ENCODE assay signal across 10 cellular contexts in the genomic region with DNA sequence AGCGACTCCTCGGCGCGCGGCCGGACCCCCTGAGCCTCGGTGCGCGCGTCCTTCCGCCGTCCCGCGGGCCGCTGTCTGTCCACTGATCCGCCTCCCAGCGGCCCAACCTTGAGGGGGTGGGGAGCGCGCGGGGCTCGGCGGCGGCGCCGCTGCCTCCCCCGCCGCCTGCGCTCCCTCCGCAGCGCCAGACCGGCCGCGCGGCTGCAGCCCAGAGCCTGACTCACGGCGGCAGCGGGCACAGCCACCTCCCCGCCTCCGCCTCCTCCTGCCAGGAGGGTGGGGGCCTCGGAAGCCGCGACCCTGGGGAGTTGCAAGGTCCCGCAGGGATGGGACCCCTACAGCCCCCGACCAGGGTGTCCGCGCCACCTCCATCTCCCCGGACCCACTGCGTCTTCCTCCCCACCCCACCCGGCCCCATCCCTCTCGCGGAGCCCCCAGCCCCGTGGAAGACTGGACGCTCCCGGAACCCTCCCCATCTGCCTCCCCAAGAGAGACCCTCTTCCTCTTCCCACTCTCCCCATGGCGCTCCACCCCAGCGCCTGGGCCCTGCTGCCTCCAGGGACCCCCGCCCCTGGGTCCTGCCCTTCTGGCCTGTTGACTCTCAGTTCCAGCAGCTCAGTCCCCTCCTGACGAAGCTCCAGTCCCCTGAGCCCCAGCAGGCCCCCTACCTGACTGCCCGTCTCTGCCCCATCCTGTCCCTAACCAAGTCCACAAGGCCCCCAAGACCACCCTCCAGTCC. TPM values are rescaled to one million over a fixed set of nuclear protein-coding genes. Genes with fewer than 3 reads are reported as not detected.
DNase-seq lines count a peak whose midpoint lies in the region; ATAC-seq, FAIRE-seq and TF ChIP-seq lines count a peak whose summit lies in the region.
"Had no signal": no experiment of that assay in that cellular context is flagged by ENCODE, and none has a peak within 500 bp of the region (broad histone marks: within the 10 kb centered on the region; RNA-seq: fewer than 3 reads in every experiment).

No MANE protein-coding gene starts in this region.

- H3K36me3 ChIP-seq in H7 (replicated peaks; ENCODE audit: control insufficient read depth, insufficient read depth, low read length) (no peaks in the 10 kb centered on the region; the same call in none of the 2 replicates), astrocyte (ENCODE audit: insufficient read depth, low read length) (no peaks in the 10 kb centered on the region), iPS-18a (ENCODE audit: control insufficient read depth, low read depth, low read length) (no peaks in the 10 kb centered on the region)

- POLR2A ChIA-PET in activated CD4-positive, alpha-beta T cell treated with anti-CD3 and anti-CD28 coated beads, Interleukin-2, amount 10 ng/mL, durations not matched to agents 7 days and 5 days (lab: Charles Lee) = no interaction called here

- H4K20me1 ChIP-seq in astrocyte (ENCODE audit: insufficient read depth, low read length) = peaks cover 27% of the 10 kb centered on the region

- H3K36me3 Mint-ChIP-seq in astrocyte (ENCODE audit: low read depth, unreplicated experiment) = peaks cover 6% of the 10 kb centered on the region
- H3K36me3 Mint-ChIP-seq in stimulated activated naive CD8-positive, alpha-beta T cell treated with anti-CD3 and anti-CD28 coated beads, Interleukin-15, Interleukin-2, amounts not matched to agents 100 ng/mL and 50 ng/mL, for 24 hours (ENCODE audit: low read depth) = peaks cover 4% of the 10 kb centered on the region
- H3K36me3 Mint-ChIP-seq in activated CD4-positive, alpha-beta T cell treated with anti-CD3 and anti-CD28 coated beads, Interleukin-2, amount 10 ng/mL, durations not matched to agents 7 days and 5 days (ENCODE audit: low read depth) = no peaks in the 10 kb centered on the region

- CTCF ChIA-PET in activated CD4-positive, alpha-beta T cell treated with anti-CD3 and anti-CD28 coated beads, Interleukin-2, amount 10 ng/mL, durations not matched to agents 7 days and 5 days (lab: Charles Lee) = no interaction called here

- H3K27me3 ChIP-seq in H7 (ENCODE audit: control insufficient read depth, insufficient read depth, low read length) = peaks cover 27% of the 10 kb centered on the region
- no peaks in the 10 kb centered on the region for H3K27me3 ChIP-seq in astrocyte (ENCODE audit: insufficient read depth, low read length)
- H3K27me3 ChIP-seq in iPS-18a (ENCODE audit: control insufficient read depth, insufficient read depth, low read length) = peaks cover 34% of the 10 kb centered on the region

- no peaks in the 10 kb centered on the region for H3K79me2 ChIP-seq in astrocyte (ENCODE audit: insufficient read depth, low read length)

- H3K4me1 Mint-ChIP-seq in astrocyte (ENCODE audit: low read depth, unreplicated experiment) = peaks cover 16% of the 10 kb centered on the region
- H3K4me1 Mint-ChIP-seq in stimulated activated naive CD8-positive, alpha-beta T cell treated with anti-CD3 and anti-CD28 coated beads, Interleukin-15, Interleukin-2, amounts not matched to agents 100 ng/mL and 50 ng/mL, for 24 hours (ENCODE audit: low read depth) = peaks cover 28% of the 10 kb centered on the region
- H3K4me1 Mint-ChIP-seq in activated CD4-positive, alpha-beta T cell treated with anti-CD3 and anti-CD28 coated beads, Interleukin-2, amount 10 ng/mL, durations not matched to agents 7 days and 5 days = peaks cover 19% of the 10 kb centered on the region

- H3K4me2 ChIP-seq in astrocyte (ENCODE audit: low read length) = peak overlapping the region; percentile 84

- peaks cover 9% of the 10 kb centered on the region for H3K27me3 Mint-ChIP-seq in astrocyte (ENCODE audit: low read depth, unreplicated experiment)
- H3K27me3 Mint-ChIP-seq in stimulated activated naive CD8-positive, alpha-beta T cell treated with anti-CD3 and anti-CD28 coated beads, Interleukin-15, Interleukin-2, amounts not matched to agents 100 ng/mL and 50 ng/mL, for 24 hours = peaks cover 14% of the 10 kb centered on the region
- peaks cover 21% of the 10 kb centered on the region for H3K27me3 Mint-ChIP-seq in activated CD4-positive, alpha-beta T cell treated with anti-CD3 and anti-CD28 coated beads, Interleukin-2, amount 10 ng/mL, durations not matched to agents 7 days and 5 days

- H3K27ac ChIP-seq in astrocyte (ENCODE audit: low read depth, low read length) (peak overlapping the region; percentile 19), iPS-18a (ENCODE audit: low read length) (no peak overlapping the region)
- H3K27ac ChIP-seq: epithelial cell of prostate had no signal

- FAIRE-seq in astrocyte (lab: Jason Lieb, UNC) = no peak

- H3K27ac Mint-ChIP-seq in astrocyte (ENCODE audit: unreplicated experiment) = no peak overlapping the region
- no peak overlapping the region for H3K27ac Mint-ChIP-seq in stimulated activated naive CD8-positive, alpha-beta T cell treated with anti-CD3 and anti-CD28 coated beads, Interleukin-15, Interleukin-2, amounts not matched to agents 100 ng/mL and 50 ng/mL, for 24 hours
- no peak overlapping the region for H3K27ac Mint-ChIP-seq in activated CD4-positive, alpha-beta T cell treated with anti-CD3 and anti-CD28 coated beads, Interleukin-2, amount 10 ng/mL, durations not matched to agents 7 days and 5 days

- TF ChIP-seq CTCF in astrocyte (IDR thresholded peaks at IDR 0.05; ENCODE audit: insufficient read depth, low read depth, low read length) = no peak

- ATAC-seq in GM19328 (IDR thresholded peaks at IDR 0.05; ENCODE audit: unreplicated experiment) (no peak), HG02642 (IDR thresholded peaks at IDR 0.05; ENCODE audit: poor library complexity, unreplicated experiment) (no peak)
- ATAC-seq: HCT116 had no signal

- DNase-seq in H7 (peak; percentile 91), astrocyte (ENCODE audit: low read depth) (no peak)
- no peak for DNase-seq in activated naive CD4-positive, alpha-beta T cell treated with Interleukin-2 at 50 U/mL for 16 hours
- no peak for DNase-seq in activated CD4-positive, alpha-beta T cell treated with anti-CD3 and anti-CD28 coated beads, Interleukin-2, amount 10 ng/mL, durations not matched to agents 7 days and 5 days

- peak overlapping the region; percentile 55 for H3K9ac ChIP-seq in astrocyte (ENCODE audit: low read length)
- no peak overlapping the region for H3K9ac ChIP-seq in iPS-18a (ENCODE audit: low read length)

- H3K4me3 Mint-ChIP-seq in astrocyte (ENCODE audit: unreplicated experiment) = peak overlapping the region; percentile 75
- H3K4me3 Mint-ChIP-seq in stimulated activated naive CD8-positive, alpha-beta T cell treated with anti-CD3 and anti-CD28 coated beads, Interleukin-15, Interleukin-2, amounts not matched to agents 100 ng/mL and 50 ng/mL, for 24 hours = peak overlapping the region; percentile 48
- no peak overlapping the region for H3K4me3 Mint-ChIP-seq in activated CD4-positive, alpha-beta T cell treated with anti-CD3 and anti-CD28 coated beads, Interleukin-2, amount 10 ng/mL, durations not matched to agents 7 days and 5 days

- no peaks in the 10 kb centered on the region for H3K9me3 Mint-ChIP-seq in astrocyte (ENCODE audit: unreplicated experiment)
- H3K9me3 Mint-ChIP-seq in stimulated activated naive CD8-positive, alpha-beta T cell treated with anti-CD3 and anti-CD28 coated beads, Interleukin-15, Interleukin-2, amounts not matched to agents 100 ng/mL and 50 ng/mL, for 24 hours = peaks cover 8% of the 10 kb centered on the region
- H3K9me3 Mint-ChIP-seq in activated CD4-positive, alpha-beta T cell treated with anti-CD3 and anti-CD28 coated beads, Interleukin-2, amount 10 ng/mL, durations not matched to agents 7 days and 5 days = peaks cover 11% of the 10 kb centered on the region

- H3K4me1 ChIP-seq in astrocyte (ENCODE audit: insufficient read depth, low read length) (peaks cover 28% of the 10 kb centered on the region), iPS-18a (ENCODE audit: control insufficient read depth, low read depth, low read length) (peaks cover 7% of the 10 kb centered on the region)

- H2AFZ ChIP-seq in astrocyte (ENCODE audit: low read depth, low read length) = no peak overlapping the region

- H3K9me3 ChIP-seq in astrocyte (ENCODE audit: insufficient read depth, low read depth, low read length) (peaks cover 3% of the 10 kb centered on the region), iPS-18a (ENCODE audit: control insufficient read depth, low read depth, low read length) (no peaks in the 10 kb centered on the region)

- H3K4me3 ChIP-seq in H7 (ENCODE audit: insufficient read depth, low read depth, low read length) (peak overlapping the region; percentile 33), astrocyte (ENCODE audit: insufficient read depth, low read depth, low read length) (peak overlapping the region; percentile 49), iPS-18a (ENCODE audit: low read length) (peak overlapping the region; percentile 48)

RNA-seq across cellular contexts. Expression of gene IFITM10, which starts 1.2 kb away (rescaled TPM):
- 0.42 and 0.74 TPM in 2 replicates for total RNA-seq in H7 (2014; rRNA removed; shearing (Covaris generic))
- 2.0 and 5.1 TPM in 2 replicates for total RNA-seq in astrocyte
- total RNA-seq in activated CD4-positive, alpha-beta T cell treated with anti-CD3 and anti-CD28 coated beads, Interleukin-2, amount 10 ng/mL, durations not matched to agents 7 days and 5 days = 1 to 10 TPM in 1 of 2 experiments, under 1 TPM in 1; 0.96 to 1.3 TPM

RNA-seq across cellular contexts. Expression of gene CTSD, which starts 14.5 kb away (rescaled TPM):
- total RNA-seq in H7 (2014; rRNA removed; shearing (Covaris generic)) = 177 and 235 TPM in 2 replicates
- 290 and 340 TPM in 2 replicates for total RNA-seq in astrocyte
- total RNA-seq in activated CD4-positive, alpha-beta T cell treated with anti-CD3 and anti-CD28 coated beads, Interleukin-2, amount 10 ng/mL, durations not matched to agents 7 days and 5 days = 100 to 1,000 TPM; 140 to 154 TPM

RNA-seq across cellular contexts. Expression of gene KRTAP5-6, which starts 52.2 kb away (rescaled TPM):
- total RNA-seq in H7 (2014; rRNA removed; shearing (Covaris generic)) = not detected in 2 replicates
- not detected in 2 replicates for total RNA-seq in astrocyte
- not detected for total RNA-seq in activated CD4-positive, alpha-beta T cell treated with anti-CD3 and anti-CD28 coated beads, Interleukin-2, amount 10 ng/mL, durations not matched to agents 7 days and 5 days
